ENCODE assay signal across 8 cellular contexts in the genomic region with DNA sequence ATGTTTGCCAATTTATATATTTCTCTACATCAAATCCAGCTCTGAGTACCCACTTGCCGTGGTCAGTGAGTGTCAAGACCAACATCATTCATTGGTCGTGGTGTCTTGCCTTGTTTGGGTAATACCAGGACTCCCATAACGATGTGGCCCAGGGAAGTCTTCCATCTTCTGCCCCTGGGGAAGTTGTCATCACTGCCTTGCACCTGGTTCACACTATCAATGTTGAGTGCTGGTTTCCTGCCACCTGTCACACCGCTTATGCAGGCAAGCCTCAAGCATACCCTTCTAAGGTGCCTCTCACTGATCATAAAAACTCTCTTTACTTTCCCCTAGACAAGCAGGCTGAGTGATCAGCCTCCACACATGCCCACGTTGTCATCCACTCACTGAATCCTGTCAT.
"Had no signal": no experiment of that assay in that cellular context is flagged by ENCODE, and none has a peak within 500 bp of the region (broad histone marks: within the 10 kb centered on the region; RNA-seq: fewer than 3 reads in every experiment).

No MANE protein-coding gene starts in this region.

- H3K4me2 ChIP-seq: hepatocyte had no signal

- ATAC-seq: effector memory CD8-positive, alpha-beta T cell had no signal

- H3K79me2 ChIP-seq: hepatocyte had no signal

- H2AFZ ChIP-seq: hepatocyte had no signal

- H3K27me3 ChIP-seq: hepatocyte, ovary had no signal

- H3K4me3 ChIP-seq: hepatocyte, ovary had no signal

- H3K9me3 ChIP-seq: ovary had no signal

- DNase-seq: activated CD4-positive, alpha-beta T cell treated with anti-CD3 and anti-CD28 coated beads, Interleukin-2, amount 50 U/mL, for 4 hours; activated CD4-positive, CD25-positive, alpha-beta regulatory T cell treated with anti-CD3 and anti-CD28 coated beads, Interleukin-2, amount 50 U/mL, for 72 hours; activated effector memory CD4-positive, alpha-beta T cell treated with Interleukin-2 at 50 U/mL for 16 hours; activated T-cell treated with anti-CD3 and anti-CD28 coated beads, Interleukin-2, amount 50 U/mL, for 1 hour; effector memory CD8-positive, alpha-beta T cell; ovary; stimulated activated CD4-positive, alpha-beta T cell treated with anti-CD3 and anti-CD28 coated beads, Interleukin-4, amount 100 ng/mL, for 24 hours had no signal

- H3K36me3 ChIP-seq: ovary had no signal

- H3K27ac ChIP-seq: hepatocyte, ovary had no signal
